8 cellular contexts compared by ENCODE assay signal in the genomic region with DNA sequence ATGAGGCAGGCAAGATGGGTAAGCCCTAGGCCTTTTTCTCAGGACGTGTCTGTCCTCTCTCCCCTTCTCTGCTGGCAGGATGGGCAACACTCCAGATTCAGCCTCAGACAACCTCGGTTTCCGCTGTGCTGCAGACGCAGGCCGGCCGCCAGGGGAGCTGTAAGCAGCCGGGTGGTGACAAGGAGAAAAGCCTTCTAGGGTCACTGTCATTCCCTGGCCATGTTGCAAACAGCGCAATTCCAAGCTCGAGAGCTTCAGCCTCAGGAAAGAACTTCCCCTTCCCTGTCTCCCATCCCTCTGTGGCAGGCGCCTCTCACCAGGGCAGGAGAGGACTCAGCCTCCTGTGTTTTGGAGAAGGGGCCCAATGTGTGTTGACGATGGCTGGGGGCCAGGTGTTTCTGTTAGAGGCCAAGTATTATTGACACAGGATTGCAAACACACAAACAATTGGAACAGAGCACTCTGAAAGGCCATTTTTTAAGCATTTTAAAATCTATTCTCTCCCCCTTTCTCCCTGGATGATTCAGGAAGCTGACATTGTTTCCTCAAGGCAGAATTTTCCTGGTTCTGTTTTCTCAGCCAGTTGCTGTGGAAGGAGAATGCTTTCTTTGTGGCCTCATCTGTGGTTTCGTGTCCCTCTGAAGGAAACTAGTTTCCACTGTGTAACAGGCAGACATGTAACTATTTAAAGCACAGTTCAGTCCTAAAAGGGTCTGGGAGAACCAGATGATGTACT. TPM values are rescaled to one million over a fixed set of nuclear protein-coding genes. Genes with fewer than 3 reads are reported as not detected.
DNase-seq lines count a peak whose midpoint lies in the region; ATAC-seq and TF ChIP-seq lines count a peak whose summit lies in the region.

No MANE protein-coding gene starts in this region.

- H3K4me1 ChIP-seq in cardiac muscle cell (ENCODE audit: low read depth) = no peaks in the 10 kb centered on the region

- H3K4me3 ChIP-seq in WERI-Rb-1 (ENCODE audit: low read depth, low read length) (no peak overlapping the region), cardiac muscle cell (no peak overlapping the region)

- H3K27ac ChIP-seq in WERI-Rb-1 (no peak overlapping the region), cardiac muscle cell (peak overlapping the region; percentile 15)

- H3K36me3 ChIP-seq in WERI-Rb-1 (peaks cover 11% of the 10 kb centered on the region), cardiac muscle cell (no peaks in the 10 kb centered on the region)

- DNase-seq in HCEC 1CT (peak; percentile 52), WERI-Rb-1 (no peak), cardiac muscle cell (ENCODE audit: low read depth in 1 of 2, low spot score in 1 of 2) (peak; percentile 30 to 83), smooth muscle cell of the brain vasculature (ENCODE audit: low read depth, low spot score) (peak; percentile 43), NCI-H82 (lab: John Stamatoyannopoulos, UW) (no peak), SW 1271 (lab: John Stamatoyannopoulos, UW) (no peak), HPDE6-E6E7 (ENCODE audit: extremely low spot score) (no peak)

- H3K27me3 ChIP-seq in WERI-Rb-1 (ENCODE audit: insufficient read depth, low read depth, severe bottlenecking) = no peaks in the 10 kb centered on the region
- no peaks in the 10 kb centered on the region for H3K27me3 ChIP-seq in cardiac muscle cell

- peak; percentile 54 for TF ChIP-seq CTCF in WERI-Rb-1 (IDR thresholded peaks at IDR 0.05; ENCODE audit: low read depth, low read length)
- peak; percentile 80 for TF ChIP-seq CTCF in cardiac muscle cell (IDR thresholded peaks at IDR 0.05; ENCODE audit: low read depth, low read length)

- H3K9me3 ChIP-seq in WERI-Rb-1 (ENCODE audit: severe bottlenecking) = no peaks in the 10 kb centered on the region
- no peaks in the 10 kb centered on the region for H3K9me3 ChIP-seq in cardiac muscle cell (ENCODE audit: low read depth)

- no peak for ATAC-seq in GM21526 (IDR thresholded peaks at IDR 0.05; ENCODE audit: low FRiP score, unreplicated experiment)

RNA-seq across cellular contexts. Expression of a gene that starts 13.1 kb away (rescaled TPM):
- total RNA-seq in cardiac muscle cell = 0.21 and 0.81 TPM in 2 replicates
- polyA plus RNA-seq in cardiac muscle cell = 0.44 and 0.72 TPM in 2 replicates

RNA-seq across cellular contexts. Expression of a gene that starts 15.5 kb away (rescaled TPM):
- total RNA-seq in cardiac muscle cell = 60.9 and 108 TPM in 2 replicates
- polyA plus RNA-seq in cardiac muscle cell = 49.5 and 77.2 TPM in 2 replicates

RNA-seq across cellular contexts. Expression of a gene that starts 26.7 kb away (rescaled TPM):
- 393 and 511 TPM in 2 replicates for total RNA-seq in cardiac muscle cell
- polyA plus RNA-seq in cardiac muscle cell = 468 and 556 TPM in 2 replicates

RNA-seq across cellular contexts. Expression of a gene that starts 28.1 kb away (rescaled TPM):
- 99.0 and 105 TPM in 2 replicates for total RNA-seq in cardiac muscle cell
- 144 and 167 TPM in 2 replicates for polyA plus RNA-seq in cardiac muscle cell

RNA-seq across cellular contexts. Expression of a gene that starts 28.4 kb away (rescaled TPM):
- 64.8 and 92.7 TPM in 2 replicates for total RNA-seq in cardiac muscle cell
- 37.7 and 49.0 TPM in 2 replicates for polyA plus RNA-seq in cardiac muscle cell

Comparison
In these comparisons a context has a peak if more than half of its experiments do, and no peak if none do; other contexts are left out.
1. DNase-seq: peak in HCEC 1CT (single experiment), cardiac muscle cell (2 of 2) and smooth muscle cell of the brain vasculature (single experiment); none in WERI-Rb-1 (single experiment), NCI-H82 (single experiment), SW 1271 (0 of 2) and HPDE6-E6E7 (single experiment).